ENCODE assay signal across 13 cellular contexts in genomic region chr22:31044262-31044861, GRCh38. TPM values are rescaled to one million over a fixed set of nuclear protein-coding genes. Genes with fewer than 3 reads are reported as not detected.
DNase-seq lines count a peak whose midpoint lies in the region; ATAC-seq, FAIRE-seq and TF ChIP-seq lines count a peak whose summit lies in the region.
"Had no signal": no experiment of that assay in that cellular context is flagged by ENCODE, and none has a peak within 500 bp of the region (broad histone marks: within the 10 kb centered on the region; RNA-seq: fewer than 3 reads in every experiment).

No MANE protein-coding gene starts in this region.

- WGBS in GM23248 (ENCODE audit: low coverage in 1 of 2, low lambda C conversion rate in 2 of 2, missing lambda C conversion rate in 2 of 2), 2 experiments = 52 to 61% methylated on average over 11 to 12 of the region's 13 CpGs

- no peaks in the 10 kb centered on the region for H4K20me1 ChIP-seq in GM23248 (ENCODE audit: insufficient read depth)

- no peak for FAIRE-seq in H54 (lab: Jason Lieb, UNC)

- H3K9ac ChIP-seq in GM23248 (no peak overlapping the region), duodenal mucosa (ENCODE audit: low read depth in 1 of 2, low read length in 2 of 2) (no peak overlapping the region)

- H3K4me3 ChIP-seq in GM23248 = no peak overlapping the region
- no peak overlapping the region for H3K4me3 ChIP-seq in duodenal mucosa (ENCODE audit: low read depth in 1 of 2, low read length in 2 of 2)
- H3K4me3 ChIP-seq in gastrocnemius medialis = no peak overlapping the region
- H3K4me3 ChIP-seq: cardiac muscle cell, SK-N-MC had no signal

- peaks cover 5% of the 10 kb centered on the region; the same call in 1 of the 2 replicates for H3K4me1 ChIP-seq in GM23248 (ENCODE audit: insufficient read depth)
- H3K4me1 ChIP-seq in duodenal mucosa (ENCODE audit: control insufficient read depth in 1 of 2, insufficient read depth in 2 of 2, low read length in 2 of 2) = peaks cover 0 to 9% of the 10 kb centered on the region in 2 donors
- peaks cover 13 to 14% of the 10 kb centered on the region in 2 donors for H3K4me1 ChIP-seq in gastrocnemius medialis
- H3K4me1 ChIP-seq: foreskin keratinocyte had no signal

- intact Hi-C loops in gastrocnemius medialis (cut with DNase I; ENCODE audit: low total_unique reads) = no loop called here

- H3K79me2 ChIP-seq in GM23248 (ENCODE audit: insufficient read depth) = no peaks in the 10 kb centered on the region

- TF ChIP-seq CTCF in gastrocnemius medialis (IDR thresholded peaks at IDR 0.05 in 4 of 5, conservative IDR thresholded peaks at IDR 0.05 in 1 of 5) = no peak

- TF ChIP-seq POLR2A in gastrocnemius medialis (IDR thresholded peaks at IDR 0.05) (no peak), H54 (IDR thresholded peaks at IDR 0.05; ENCODE audit: low read depth, low read length) (no peak)

- no peaks in the 10 kb centered on the region for H3K9me2 ChIP-seq in GM23248 (ENCODE audit: insufficient read depth)

- no peaks in the 10 kb centered on the region for H3K27me3 ChIP-seq in GM23248 (replicated peaks; ENCODE audit: insufficient read depth)
- no peaks in the 10 kb centered on the region for H3K27me3 ChIP-seq in duodenal mucosa (ENCODE audit: control insufficient read depth in 1 of 2, insufficient read depth in 2 of 2, low read length in 2 of 2)
- no peaks in the 10 kb centered on the region for H3K27me3 ChIP-seq in gastrocnemius medialis
- H3K27me3 ChIP-seq: BE2C, cardiac muscle cell, foreskin keratinocyte had no signal

- ATAC-seq in gastrocnemius medialis = peak; percentile 38
- ATAC-seq: foreskin keratinocyte had no signal

- H3K4me2 ChIP-seq in GM23248 (ENCODE audit: unreplicated experiment) = no peak overlapping the region

- in situ Hi-C loops in GM23248 (cut with MboI) = no loop called here
- in situ Hi-C loops in gastrocnemius medialis (cut with MboI; ENCODE audit: low sequenced_read_pairs in 4 of 4) = no loop called here

- H3F3A ChIP-seq in GM23248 (ENCODE audit: insufficient read depth) = no peaks in the 10 kb centered on the region

- no peak overlapping the region for H3K27ac ChIP-seq in GM23248
- peak overlapping the region; percentile 40 for H3K27ac ChIP-seq in duodenal mucosa (ENCODE audit: low read depth, low read length)
- H3K27ac ChIP-seq in gastrocnemius medialis = peak overlapping the region; percentile 60 to 83 (median 70)
- H3K27ac ChIP-seq: cardiac muscle cell, foreskin keratinocyte, SK-N-MC had no signal

- H3K36me3 ChIP-seq in GM23248 (ENCODE audit: low read depth) (no peaks in the 10 kb centered on the region), duodenal mucosa (ENCODE audit: control insufficient read depth in 1 of 2, insufficient read depth in 2 of 2, low read length in 2 of 2) (no peaks in the 10 kb centered on the region), gastrocnemius medialis (no peaks in the 10 kb centered on the region)
- H3K36me3 ChIP-seq: BE2C, cardiac muscle cell had no signal

- H2AFZ ChIP-seq in GM23248 = no peak overlapping the region

- no peaks in the 10 kb centered on the region for H3K9me3 ChIP-seq in GM23248 (ENCODE audit: low read depth)
- H3K9me3 ChIP-seq in duodenal mucosa (ENCODE audit: control insufficient read depth in 1 of 2, low read length in 2 of 2) = no peaks in the 10 kb centered on the region
- H3K9me3 ChIP-seq in gastrocnemius medialis = no peaks in the 10 kb centered on the region
- H3K9me3 ChIP-seq: BE2C had no signal

- DNase-seq in GM23248 (peak; percentile 23), iris pigment epithelial cell (ENCODE audit: low read depth) (peak; percentile 57), gastrocnemius medialis (peak in 1 of 2 donors; percentile 38), COLO668 (lab: John Stamatoyannopoulos, UW; ENCODE audit: unreplicated experiment) (no peak), SHP77 (lab: John Stamatoyannopoulos, UW) (no peak), kidney tubule cell (ENCODE audit: low spot score) (no peak), H54 (ENCODE audit: insufficient read length, low spot score) (no peak)
- DNase-seq: BE2C, foreskin keratinocyte, NCI-H748 treated with DMSO at 0.1 percent for 48 hours had no signal

RNA-seq across cellular contexts. Expression of gene SMTN, which starts 36.8 kb away (rescaled TPM):
- total RNA-seq in GM23248 (2014; rRNA removed; shearing (Covaris generic)) = 160 and 175 TPM in 2 replicates
- polyA plus RNA-seq in GM23248 (2016; fragmentation: Nextera tagmentation; extraction: Ambion mirVana) = 96.7 and 98.1 TPM in 2 replicates
- 100 to 1,000 TPM in 1 of 4 donors, 10 to 100 TPM in 3; 39.5 to 104 (median 45.3) TPM for total RNA-seq in gastrocnemius medialis

Comparison
In these comparisons a context has a peak if more than half of its experiments do, and no peak if none do; other contexts are left out.
1. DNase-seq: peak in GM23248 (single experiment) and iris pigment epithelial cell (single experiment); none in COLO668 (single experiment), SHP77 (0 of 2), kidney tubule cell (single experiment) and H54 (single experiment).